Comparison of ENCODE assay signal across 17 cellular contexts in genomic region chr4:29553842-29554241, GRCh38.
DNase-seq lines count a peak whose midpoint lies in the region; ATAC-seq and TF ChIP-seq lines count a peak whose summit lies in the region.
"Had no signal": no experiment of that assay in that cellular context is flagged by ENCODE, and none has a peak within 500 bp of the region (broad histone marks: within the 10 kb centered on the region; RNA-seq: fewer than 3 reads in every experiment).

No MANE protein-coding gene starts in this region.

- ATAC-seq in GM21528 (IDR thresholded peaks at IDR 0.05; ENCODE audit: low FRiP score, unreplicated experiment): no peak
- ATAC-seq: right cardiac atrium, upper lobe of right lung had no signal

- no peak for TF ChIP-seq CTCF in epithelial cell of esophagus (IDR thresholded peaks at IDR 0.05; ENCODE audit: insufficient read depth, low read depth, low read length, missing control alignments)
- TF ChIP-seq CTCF in retinal pigment epithelial cell (conservative IDR thresholded peaks at IDR 0.05; ENCODE audit: low read depth, low read length): no peak

- DNase-seq in NCI-H1105 treated with DMSO at 0.1 percent for 48 hours (lab: John Stamatoyannopoulos, UW) (peak; percentile 25), NCI-H1105 (lab: John Stamatoyannopoulos, UW) (no peak), NCI-H524 (lab: John Stamatoyannopoulos, UW) (peak; percentile 63 to 85), epithelial cell of esophagus (ENCODE audit: low read depth) (peak; percentile 60), retinal pigment epithelial cell (ENCODE audit: low read depth) (peak; percentile 89), DMS 273 (lab: John Stamatoyannopoulos, UW; ENCODE audit: unreplicated experiment) (no peak), NCI-H1417 (lab: John Stamatoyannopoulos, UW) (no peak)
- DNase-seq: activated naive CD4-positive, alpha-beta T cell treated with anti-CD3 and anti-CD28 coated beads, Interleukin-2, amount 50 U/mL, for 16 hours; DMS79; hippocampal formation; left cardiac atrium; MM.1S; NCI-H2107; right cardiac atrium; upper lobe of right lung had no signal

- H3K4me3 ChIP-seq in epithelial cell of esophagus (ENCODE audit: low read length) (no peak overlapping the region), retinal pigment epithelial cell (ENCODE audit: low read length) (no peak overlapping the region)
- H3K4me3 ChIP-seq: BLaER1 treated with 17β-estradiol and CSF1 and Interleukin-3, amounts not matched to agents 10 nM and 100 nM; upper lobe of right lung had no signal

Comparison
In these comparisons a context has a peak if more than half of its experiments do, and no peak if none do; other contexts are left out.
1. DNase-seq: peak in NCI-H1105 treated with DMSO at 0.1 percent for 48 hours (single experiment), NCI-H524 (2 of 2), epithelial cell of esophagus (single experiment) and retinal pigment epithelial cell (single experiment); none in NCI-H1105 (single experiment), DMS 273 (single experiment) and NCI-H1417 (0 of 3).